Comparison of ENCODE assay signal across 14 cellular contexts in genomic region chr3:47010910-47011309, GRCh38. TPM values are rescaled to one million over a fixed set of nuclear protein-coding genes. Genes with fewer than 3 reads are reported as not detected.
DNase-seq lines count a peak whose midpoint lies in the region; ATAC-seq and TF ChIP-seq lines count a peak whose summit lies in the region.
"Had no signal": no experiment of that assay in that cellular context is flagged by ENCODE, and none has a peak within 500 bp of the region (broad histone marks: within the 10 kb centered on the region; RNA-seq: fewer than 3 reads in every experiment).

No MANE protein-coding gene starts in this region.

- no peaks in the 10 kb centered on the region for H3K27me3 Mint-ChIP-seq in CD4-positive, alpha-beta memory T cell
- no peaks in the 10 kb centered on the region for H3K27me3 Mint-ChIP-seq in T-helper 17 cell
- no peaks in the 10 kb centered on the region for H3K27me3 Mint-ChIP-seq in progenitor cell of endocrine pancreas

- WGBS in esophagus muscularis mucosa: 87% methylated on average over 5 of the region's 5 CpGs

- H3K27ac ChIP-seq in CD4-positive, alpha-beta memory T cell (ENCODE audit: low read depth, low read length): no peak overlapping the region
- H3K27ac ChIP-seq in esophagus muscularis mucosa (replicated peaks in 1 of 4): peak overlapping the region in 3 of 4 donors; percentile 86 to 93 (median 91)
- H3K27ac ChIP-seq in vagina: no peak overlapping the region
- H3K27ac ChIP-seq: PC-9, SJCRH30 had no signal

- no peak for DNase-seq in CD4-positive, alpha-beta memory T cell
- no peak for DNase-seq in T-helper 17 cell
- DNase-seq in esophagus muscularis mucosa (ENCODE audit: extremely low spot score): no peak
- no peak for DNase-seq in progenitor cell of endocrine pancreas (ENCODE audit: low spot score, unreplicated experiment)
- no peak for DNase-seq in NCI-H1092 (lab: John Stamatoyannopoulos, UW)
- DNase-seq in SKM-1 treated with dmso at 0.1 percent for 144 hours (lab: John Stamatoyannopoulos, UW; ENCODE audit: unreplicated experiment): no peak
- no peak for DNase-seq in GM19240 (ENCODE audit: insufficient read length, low spot score)
- DNase-seq in vagina (ENCODE audit: extremely low spot score in 2 of 2): no peak
- DNase-seq: cortex of kidney, NCI-H146, PC-9, SJCRH30, T-helper 9 cell had no signal

- TF ChIP-seq CTCF in esophagus muscularis mucosa (IDR thresholded peaks at IDR 0.05) (no peak), progenitor cell of endocrine pancreas (IDR thresholded peaks at IDR 0.05; ENCODE audit: unreplicated experiment) (no peak), vagina (IDR thresholded peaks at IDR 0.05) (no peak)

- H3K36me3 ChIP-seq in CD4-positive, alpha-beta memory T cell (ENCODE audit: insufficient read depth, low read length): peaks cover 26% of the 10 kb centered on the region
- H3K36me3 ChIP-seq in esophagus muscularis mucosa (peaks cover 0 to 48% (median 22%) of the 10 kb centered on the region in 4 donors), vagina (peaks cover 0 to 11% of the 10 kb centered on the region in 2 donors)

- intact Hi-C loops in CD4-positive, alpha-beta memory T cell (cut with micrococcal nuclease): no loop called here
- intact Hi-C loops in esophagus muscularis mucosa (cut with DNase I): no loop called here
- intact Hi-C loops in vagina (cut with DNase I): no loop called here

- H3K27me3 ChIP-seq in CD4-positive, alpha-beta memory T cell (ENCODE audit: insufficient read depth, low read length): no peaks in the 10 kb centered on the region
- H3K27me3 ChIP-seq in esophagus muscularis mucosa: no peaks in the 10 kb centered on the region
- H3K27me3 ChIP-seq in vagina: no peaks in the 10 kb centered on the region
- H3K27me3 ChIP-seq: gastroesophageal sphincter, SJCRH30 had no signal

- no peak overlapping the region for H3K4me3 ChIP-seq in CD4-positive, alpha-beta memory T cell (ENCODE audit: low read length in 2 of 2)
- H3K4me3 ChIP-seq in esophagus muscularis mucosa: no peak overlapping the region
- no peak overlapping the region for H3K4me3 ChIP-seq in vagina
- H3K4me3 ChIP-seq: gastroesophageal sphincter, PC-9, SJCRH30 had no signal

- H3K4me1 Mint-ChIP-seq in CD4-positive, alpha-beta memory T cell: peaks cover 4 to 15% (median 9%) of the 10 kb centered on the region in 4 donors
- peaks cover 14% of the 10 kb centered on the region for H3K4me1 Mint-ChIP-seq in T-helper 17 cell
- peaks cover 8% of the 10 kb centered on the region for H3K4me1 Mint-ChIP-seq in progenitor cell of endocrine pancreas (ENCODE audit: low read depth)

- CTCF ChIA-PET in CD4-positive, alpha-beta memory T cell (lab: Charles Lee; ENCODE audit: partially characterized antibody): interaction anchor here (1.4 kb wide), 1 partner anchor 12 kb away, joined by 3 read pairs; no protein-coding TSS in a partner anchor

- peaks cover 10 to 48% of the 10 kb centered on the region in 2 donors for H3K36me3 Mint-ChIP-seq in CD4-positive, alpha-beta memory T cell
- H3K36me3 Mint-ChIP-seq in T-helper 17 cell (ENCODE audit: low read depth) (peaks cover 1% of the 10 kb centered on the region), progenitor cell of endocrine pancreas (ENCODE audit: insufficient read depth) (peaks cover 7% of the 10 kb centered on the region)

- TF ChIP-seq EP300 in esophagus muscularis mucosa (IDR thresholded peaks at IDR 0.05): no peak

- TF ChIP-seq POLR2A in esophagus muscularis mucosa (IDR thresholded peaks at IDR 0.05; ENCODE audit: low read depth) (no peak), vagina (IDR thresholded peaks at IDR 0.05) (no peak)

- no peak for ATAC-seq in T-helper 17 cell
- ATAC-seq: gastroesophageal sphincter had no signal

- H3K27ac Mint-ChIP-seq in CD4-positive, alpha-beta memory T cell: peak overlapping the region in 6 of 7 donors; percentile 14 to 84 (median 72)
- H3K27ac Mint-ChIP-seq in T-helper 17 cell: peak overlapping the region; percentile 78
- H3K27ac Mint-ChIP-seq in progenitor cell of endocrine pancreas: peak overlapping the region; percentile 45

- no peaks in the 10 kb centered on the region for H3K9me3 ChIP-seq in CD4-positive, alpha-beta memory T cell (ENCODE audit: control insufficient read depth in 1 of 2, low read length in 2 of 2)
- H3K9me3 ChIP-seq in T-helper 17 cell (ENCODE audit: control insufficient read depth, low read length, poor library complexity, severe bottlenecking): no peaks in the 10 kb centered on the region
- H3K9me3 ChIP-seq in esophagus muscularis mucosa: no peaks in the 10 kb centered on the region
- H3K9me3 ChIP-seq in vagina: no peaks in the 10 kb centered on the region
- H3K9me3 ChIP-seq: gastroesophageal sphincter, SJCRH30 had no signal

- no peaks in the 10 kb centered on the region for H3K4me1 ChIP-seq in CD4-positive, alpha-beta memory T cell (ENCODE audit: insufficient read depth, low read length)
- H3K4me1 ChIP-seq in esophagus muscularis mucosa (peaks cover 12 to 15% (median 15%) of the 10 kb centered on the region in 4 donors), vagina (peaks cover 14% of the 10 kb centered on the region)

- POLR2A ChIA-PET in CD4-positive, alpha-beta memory T cell (lab: Charles Lee; ENCODE audit: partially characterized antibody): interaction anchor here (0.9 to 1.1 kb wide), 5 partner anchors 20 to 35 kb away, joined by 3 to 4 read pairs (median 3); no protein-coding TSS in a partner anchor

- peaks cover 0 to 3% (median 0%) of the 10 kb centered on the region in 8 donors for H3K9me3 Mint-ChIP-seq in CD4-positive, alpha-beta memory T cell
- no peaks in the 10 kb centered on the region for H3K9me3 Mint-ChIP-seq in progenitor cell of endocrine pancreas (ENCODE audit: low read depth)

- H3K4me3 Mint-ChIP-seq in CD4-positive, alpha-beta memory T cell: no peak overlapping the region
- H3K4me3 Mint-ChIP-seq in T-helper 17 cell (no peak overlapping the region), progenitor cell of endocrine pancreas (ENCODE audit: low read depth) (no peak overlapping the region)

RNA-seq across cellular contexts. Expression of gene NBEAL2, which starts 31.4 kb away (rescaled TPM):
- 100 to 1,000 TPM; 144 to 147 TPM for total RNA-seq in CD4-positive, alpha-beta memory T cell
- 10 to 100 TPM in 1 of 2 donors, 1 to 10 TPM in 1; 4.5 to 16.0 TPM for polyA plus RNA-seq in CD4-positive, alpha-beta memory T cell
- total RNA-seq in T-helper 17 cell: 100 to 1,000 TPM; 285 to 303 TPM
- total RNA-seq in esophagus muscularis mucosa: 10 to 100 TPM; 16.6 to 22.1 (median 21.2) TPM
- total RNA-seq in progenitor cell of endocrine pancreas: 292 and 320 TPM in 2 replicates
- 227 TPM for total RNA-seq in vagina

RNA-seq across cellular contexts. Expression of gene CCDC12, which starts 34.4 kb away (rescaled TPM):
- 10 to 100 TPM; 59.3 to 59.4 TPM for total RNA-seq in CD4-positive, alpha-beta memory T cell
- polyA plus RNA-seq in CD4-positive, alpha-beta memory T cell: 100 to 1,000 TPM in 1 of 2 donors, 10 to 100 TPM in 1; 86.5 to 102 TPM
- 10 to 100 TPM; 67.6 to 75.8 TPM for total RNA-seq in T-helper 17 cell
- total RNA-seq in esophagus muscularis mucosa: 10 to 100 TPM; 27.5 to 54.8 (median 36.7) TPM
- total RNA-seq in progenitor cell of endocrine pancreas: 62.3 and 64.3 TPM in 2 replicates
- 55.5 TPM for total RNA-seq in vagina

Comparison
In these comparisons a context has a peak if more than half of its experiments do, and no peak if none do; other contexts are left out.
1. H3K27ac ChIP-seq: peak in esophagus muscularis mucosa (3 of 4); none in CD4-positive, alpha-beta memory T cell (single experiment) and vagina (single experiment).
2. Peak in every context shown above with its lines, with median percentiles within 50 percentile points of each other: H3K27ac Mint-ChIP-seq.